Comparison of ENCODE assay signal across 28 cellular contexts in the genomic region with DNA sequence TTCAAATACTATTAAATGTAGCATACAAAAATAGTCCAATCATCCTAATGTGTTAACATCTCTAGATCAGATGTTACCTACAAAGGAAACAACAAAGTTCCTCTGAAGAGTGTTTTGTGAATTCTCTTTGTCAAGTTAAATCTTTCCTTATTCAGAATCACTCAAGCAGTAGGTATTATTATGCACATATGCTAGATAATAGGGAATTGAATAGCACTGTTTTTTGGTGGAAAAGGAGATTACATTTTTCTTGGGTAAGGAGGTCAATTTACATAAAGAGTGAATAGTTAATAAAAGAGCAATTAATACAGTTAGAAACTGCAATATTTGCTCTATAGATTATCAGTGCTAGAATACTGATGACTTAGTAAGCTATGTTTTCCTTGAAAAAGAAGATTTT.
"Had no signal": no experiment of that assay in that cellular context is flagged by ENCODE, and none has a peak within 500 bp of the region (broad histone marks: within the 10 kb centered on the region; RNA-seq: fewer than 3 reads in every experiment).

No MANE protein-coding gene starts in this region.

- H3K27me3 Mint-ChIP-seq: activated T-helper 17 cell treated with anti-CD3 and anti-CD28 coated beads, Interleukin-2, amount 50 U/mL, for 72 hours had no signal

- H3K27ac Mint-ChIP-seq: activated CD4-positive, alpha-beta T cell treated with anti-CD3 and anti-CD28 coated beads, Interleukin-2, amount 10 ng/mL, durations not matched to agents 24 days and 14 days; activated CD8-positive, alpha-beta T cell treated with anti-CD3 and anti-CD28 coated beads for 36 hours; activated naive CD8-positive, alpha-beta T cell treated with anti-CD3 and anti-CD28 coated beads for 36 hours; activated T-cell treated with anti-CD3 and anti-CD28 coated beads, Interleukin-2, amount 50 U/mL, for 72 hours; activated T-helper 17 cell treated with anti-CD3 and anti-CD28 coated beads, Interleukin-2, amount 50 U/mL, for 72 hours had no signal

- H3K36me3 ChIP-seq: brain microvascular endothelial cell, WERI-Rb-1 had no signal

- DNase-seq: activated CD4-positive, alpha-beta T cell treated with anti-CD3 and anti-CD28 coated beads, Interleukin-2, amount 10 ng/mL, durations not matched to agents 24 days and 14 days; activated CD4-positive, alpha-beta T cell treated with anti-CD3 and anti-CD28 coated beads, Interleukin-2, amount 50 U/mL, for 4 hours; activated CD8-positive, alpha-beta T cell treated with anti-CD3 and anti-CD28 coated beads for 36 hours; activated effector memory CD4-positive, alpha-beta T cell treated with anti-CD3 and anti-CD28 coated beads, Interleukin-2, amount 50 U/mL, for 16 hours; activated naive CD4-positive, alpha-beta T cell; activated naive CD4-positive, alpha-beta T cell treated with anti-CD3 and anti-CD28 coated beads, Interleukin-2, amount 50 U/mL, for 16 hours; activated naive CD8-positive, alpha-beta T cell treated with anti-CD3 and anti-CD28 coated beads for 36 hours; activated T-cell treated with anti-CD3 and anti-CD28 coated beads, Interleukin-2, amount 50 U/mL, for 1 hour; activated T-cell treated with anti-CD3 and anti-CD28 coated beads, Interleukin-2, amount 50 U/mL, for 72 hours; amniotic stem cell; aorta; brain microvascular endothelial cell; NCI-H1092 treated with DMSO at 0.1 percent for 48 hours; NCI-H1417; NCI-H146; NCI-H187; NCI-H2029 treated with DMSO at 0.1 percent for 48 hours; NCI-H2107; NCI-H226; NCI-H446 treated with DMSO at 0.1 percent for 48 hours; NCI-H524 treated with DMSO at 0.1 percent for 48 hours; Right ventricle myocardium superior; SW 1271; T-helper 1 cell; T1000; WERI-Rb-1 had no signal

- H3K9me3 Mint-ChIP-seq: activated CD4-positive, alpha-beta T cell treated with anti-CD3 and anti-CD28 coated beads, Interleukin-2, amount 10 ng/mL, durations not matched to agents 24 days and 14 days; activated CD8-positive, alpha-beta T cell treated with anti-CD3 and anti-CD28 coated beads for 36 hours; activated naive CD8-positive, alpha-beta T cell treated with anti-CD3 and anti-CD28 coated beads for 36 hours; activated T-cell treated with anti-CD3 and anti-CD28 coated beads, Interleukin-2, amount 50 U/mL, for 72 hours; activated T-helper 17 cell treated with anti-CD3 and anti-CD28 coated beads, Interleukin-2, amount 50 U/mL, for 72 hours; central memory CD8-positive, alpha-beta T cell had no signal

- H3K4me3 Mint-ChIP-seq: activated CD4-positive, alpha-beta T cell treated with anti-CD3 and anti-CD28 coated beads, Interleukin-2, amount 10 ng/mL, durations not matched to agents 24 days and 14 days; activated CD8-positive, alpha-beta T cell treated with anti-CD3 and anti-CD28 coated beads for 36 hours; activated naive CD8-positive, alpha-beta T cell treated with anti-CD3 and anti-CD28 coated beads for 36 hours; activated T-cell treated with anti-CD3 and anti-CD28 coated beads, Interleukin-2, amount 50 U/mL, for 72 hours; activated T-helper 17 cell treated with anti-CD3 and anti-CD28 coated beads, Interleukin-2, amount 50 U/mL, for 72 hours; central memory CD8-positive, alpha-beta T cell had no signal

- H3K27ac ChIP-seq: brain microvascular endothelial cell, WERI-Rb-1 had no signal

- H3K27me3 ChIP-seq: brain microvascular endothelial cell had no signal

- H3K4me1 Mint-ChIP-seq: activated CD4-positive, alpha-beta T cell treated with anti-CD3 and anti-CD28 coated beads, Interleukin-2, amount 10 ng/mL, durations not matched to agents 24 days and 14 days; activated naive CD8-positive, alpha-beta T cell treated with anti-CD3 and anti-CD28 coated beads for 36 hours; activated T-helper 17 cell treated with anti-CD3 and anti-CD28 coated beads, Interleukin-2, amount 50 U/mL, for 72 hours; central memory CD8-positive, alpha-beta T cell had no signal

- H3K36me3 Mint-ChIP-seq: activated naive CD8-positive, alpha-beta T cell treated with anti-CD3 and anti-CD28 coated beads for 36 hours had no signal

- ATAC-seq: activated CD8-positive, alpha-beta T cell treated with anti-CD3 and anti-CD28 coated beads for 36 hours; activated T-cell treated with anti-CD3 and anti-CD28 coated beads, Interleukin-2, amount 50 U/mL, for 72 hours; activated T-helper 17 cell treated with anti-CD3 and anti-CD28 coated beads, Interleukin-2, amount 50 U/mL, for 72 hours had no signal
